Comparison of ENCODE assay signal across 22 cellular contexts in genomic region chr11:131546218-131546895, GRCh38.
DNase-seq lines count a peak whose midpoint lies in the region; ATAC-seq and TF ChIP-seq lines count a peak whose summit lies in the region.
"Had no signal": no experiment of that assay in that cellular context is flagged by ENCODE, and none has a peak within 500 bp of the region (broad histone marks: within the 10 kb centered on the region; RNA-seq: fewer than 3 reads in every experiment).

No MANE protein-coding gene starts in this region.

- TF ChIP-seq CTCF in coronary artery (IDR thresholded peaks at IDR 0.05), result no peak

- no peaks in the 10 kb centered on the region for H3K27me3 ChIP-seq in muscle layer of colon (ENCODE audit: control insufficient read depth in 1 of 2, insufficient read depth in 2 of 2, low read length in 2 of 2)
- H3K27me3 ChIP-seq: colonic mucosa, transverse colon had no signal

- no peak for ATAC-seq in HG02588 (IDR thresholded peaks at IDR 0.05; ENCODE audit: unreplicated experiment)
- ATAC-seq: esophagus mucosa; heart right ventricle; naive thymus-derived CD8-positive, alpha-beta T cell had no signal

- DNase-seq in DMS79 treated with DMSO at 0.1 percent for 48 hours (lab: John Stamatoyannopoulos, UW) (peak; percentile 16), DMS79 (lab: John Stamatoyannopoulos, UW) (no peak), coronary artery (ENCODE audit: low spot score) (no peak), superior temporal gyrus (ENCODE audit: extremely low spot score) (peak; percentile 71), activated T-cell treated with anti-CD3 and anti-CD28 coated beads for 4 hours (no peak), H4 (ENCODE audit: low spot score) (no peak)
- DNase-seq: activated CD4-positive, alpha-beta memory T cell treated with anti-CD3 and anti-CD28 coated beads for 36 hours; CD4-positive, CD25-positive, alpha-beta regulatory T cell; colonic mucosa; GM23248; heart right ventricle; naive thymus-derived CD8-positive, alpha-beta T cell; NCI-H1694; NCI-H524; stimulated activated CD4-positive, alpha-beta T cell treated with anti-CD3 and anti-CD28 coated beads, Interleukin-4, amount 100 ng/mL, for 1 hour; stimulated activated CD8-positive, alpha-beta memory T cell treated with anti-CD3 and anti-CD28 coated beads, Interleukin-4, amount 100 ng/mL, for 48 hours; transverse colon had no signal

- peaks cover 6% of the 10 kb centered on the region for H3K4me1 ChIP-seq in muscle layer of colon (ENCODE audit: insufficient read depth, low read length)
- H3K4me1 ChIP-seq: colonic mucosa, heart right ventricle, transverse colon had no signal

- H3K4me3 ChIP-seq in coronary artery (peak overlapping the region; percentile 66), muscle layer of colon (ENCODE audit: low read depth in 1 of 2, low read length in 2 of 2) (peak overlapping the region; percentile 16 to 54)
- H3K4me3 ChIP-seq: colonic mucosa, GM23248, SK-N-MC had no signal

- H3K27ac ChIP-seq in coronary artery, result no peak overlapping the region
- H3K27ac ChIP-seq in muscle layer of colon (ENCODE audit: low read depth, low read length), result no peak overlapping the region
- H3K27ac ChIP-seq: 22Rv1, colonic mucosa, GM23248, heart right ventricle, SK-N-MC, transverse colon had no signal

- peak overlapping the region; percentile 13 for H3K9ac ChIP-seq in muscle layer of colon (ENCODE audit: low read length)
- H3K9ac ChIP-seq: GM23248 had no signal

- H3K9me3 ChIP-seq in muscle layer of colon (ENCODE audit: low read length), result no peaks in the 10 kb centered on the region
- H3K9me3 ChIP-seq: colonic mucosa, transverse colon had no signal

- H3K36me3 ChIP-seq in muscle layer of colon (ENCODE audit: insufficient read depth, low read length), result no peaks in the 10 kb centered on the region
- H3K36me3 ChIP-seq: colonic mucosa, heart right ventricle, transverse colon had no signal

Comparison
In these comparisons a context has a peak if more than half of its experiments do, and no peak if none do; other contexts are left out.
1. DNase-seq: peak in DMS79 treated with DMSO at 0.1 percent for 48 hours (single experiment) and superior temporal gyrus (single experiment); none in DMS79 (single experiment), coronary artery (single experiment), activated T-cell treated with anti-CD3 and anti-CD28 coated beads for 4 hours (single experiment) and H4 (single experiment).